1 cellular context compared by ENCODE assay signal in the genomic region with DNA sequence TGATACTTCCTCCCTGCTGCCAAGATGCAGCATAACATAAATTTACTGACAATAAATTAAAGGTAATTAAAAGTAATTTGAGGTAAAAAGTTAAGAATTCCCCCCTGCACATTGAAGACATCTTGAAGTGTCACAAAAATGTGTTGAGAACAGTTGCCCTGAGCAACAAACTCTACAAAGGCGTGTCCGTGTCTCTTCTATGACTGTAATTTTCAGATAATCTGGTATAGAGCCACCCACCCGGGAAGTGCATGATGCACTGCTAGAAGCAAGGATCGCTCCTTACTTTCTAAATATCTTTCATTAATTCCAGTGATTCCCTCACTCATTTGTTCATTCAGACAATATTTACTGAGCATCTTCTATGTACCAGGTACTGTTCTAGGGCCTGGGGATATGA.
TF ChIP-seq lines count a peak whose summit lies in the region.

No MANE protein-coding gene starts in this region.

TF ChIP-seq in K562, 482 proteins besides CTCF, POLR2A, EP300 and RAD21:
- TF ChIP-seq RFX1 (IDR thresholded peaks at IDR 0.05), result 0 out of 2 replicates have a peak, but pooled peaks have one; percentile 14
- 0 out of 2 replicates have a peak, but pooled peaks have one; percentile 27 for TF ChIP-seq FOXJ2 (tag; IDR thresholded peaks at IDR 0.05)
- TF ChIP-seq FIP1L1 (IDR thresholded peaks at IDR 0.05; ENCODE audit: low read depth, low read length, poor library complexity, severe bottlenecking), result no peak
- no peak for TF ChIP-seq SRSF7 (optimal IDR thresholded peaks at IDR 0.05; ENCODE audit: low read depth, low read length)
- TF ChIP-seq RNF2 (IDR thresholded peaks at IDR 0.05), result no peak
